In genomic region chr10:87918254-87918859, GRCh38 we compare ENCODE assay signal across 16 cellular contexts. TPM values are rescaled to one million over a fixed set of nuclear protein-coding genes. Genes with fewer than 3 reads are reported as not detected.
A peak's percentile ranks its signal among the peaks of the same experiment; 100 is the strongest.
DNase-seq lines count a peak whose midpoint lies in the region; ATAC-seq, FAIRE-seq and TF ChIP-seq lines count a peak whose summit lies in the region.
"Had no signal": no experiment of that assay in that cellular context is flagged by ENCODE, and none has a peak within 500 bp of the region (broad histone marks: within the 10 kb centered on the region; RNA-seq: fewer than 3 reads in every experiment).

No MANE protein-coding gene starts in this region.

- no peak overlapping the region for H2BK5ac ChIP-seq in H9 (ENCODE audit: insufficient read length, low read length)

- ATAC-seq in heart right ventricle (peak in 5 of 8 donors; percentile 43 to 63 (median 56)), Right ventricle myocardium superior (ENCODE audit: poor library complexity) (no peak), T-cell (replicated peaks in 1 of 4) (peak in 2 of 4 experiments; percentile 37 to 81)
- ATAC-seq: PC-3 had no signal

- H2BK20ac ChIP-seq in H9 (ENCODE audit: low read depth, low read length, poor library complexity, severe bottlenecking), result no peak overlapping the region

- no peaks in the 10 kb centered on the region for H3K27me3 Mint-ChIP-seq in T-cell
- H3K27me3 Mint-ChIP-seq in endothelial cell (ENCODE audit: unreplicated experiment), result no peaks in the 10 kb centered on the region
- no peaks in the 10 kb centered on the region for H3K27me3 Mint-ChIP-seq in H9 (ENCODE audit: low read depth)

- no peak overlapping the region for H2BK15ac ChIP-seq in H9 (ENCODE audit: low read depth, low read length)

- H3K4me1 Mint-ChIP-seq in T-cell, result peaks cover 75 to 76% (median 76%) of the 10 kb centered on the region in 3 donors
- peaks cover 47% of the 10 kb centered on the region for H3K4me1 Mint-ChIP-seq in endothelial cell (ENCODE audit: unreplicated experiment)
- H3K4me1 Mint-ChIP-seq in H9, result peaks cover 40 to 48% of the 10 kb centered on the region in 2 experiments

- H4K5ac ChIP-seq in H9 (ENCODE audit: insufficient read length, low read depth, low read length), result no peak overlapping the region

- H3K4me3 ChIP-seq in heart right ventricle (no peak overlapping the region), thyroid gland (replicated peaks in 1 of 3) (no peak overlapping the region)
- H3K4me3 ChIP-seq: GM23248 had no signal

- peaks cover 0 to 76% (median 55%) of the 10 kb centered on the region in 9 donors for H3K4me1 ChIP-seq in heart right ventricle
- H3K4me1 ChIP-seq in thyroid gland, result peaks cover 17 to 43% of the 10 kb centered on the region in 2 donors
- peaks cover 5% of the 10 kb centered on the region; the same call in 1 of the 2 replicates for H3K4me1 ChIP-seq in H9 (ENCODE audit: insufficient read depth, low read length)

- H3K9me3 ChIP-seq in heart right ventricle (peaks cover 0 to 26% (median 8%) of the 10 kb centered on the region in 11 donors), thyroid gland (no peaks in the 10 kb centered on the region), H9 (ENCODE audit: control insufficient read depth, low read depth, low read length) (no peaks in the 10 kb centered on the region)

- H4K20me1 ChIP-seq in H9 (ENCODE audit: control insufficient read depth, insufficient read depth, insufficient read length), result no peaks in the 10 kb centered on the region

- H3K9ac ChIP-seq in H9 (ENCODE audit: extremely low read depth, insufficient read length, low read length), result no peak overlapping the region
- H3K9ac ChIP-seq: GM23248 had no signal

- CTCF ChIA-PET in T-cell (lab: Charles Lee), result interaction anchor here in 1 of 2 donors (0.6 to 1.5 kb wide), 5 partner anchors 10 to 470 kb away, joined by 3 to 7 read pairs (median 3); no protein-coding TSS in a partner anchor

- no peak overlapping the region for H3K56ac ChIP-seq in H9 (ENCODE audit: insufficient read length, low read depth, low read length)

- no peak overlapping the region for H2BK120ac ChIP-seq in H9 (ENCODE audit: low read depth, low read length, poor library complexity, severe bottlenecking)

- H3K4me3 Mint-ChIP-seq in T-cell (peak overlapping the region; percentile 22 to 72 (median 31)), endothelial cell (ENCODE audit: unreplicated experiment) (peak overlapping the region; percentile 20), H9 (no peak overlapping the region)

- peaks cover 8% of the 10 kb centered on the region; the same call in 1 of the 2 replicates for H3K79me2 ChIP-seq in H9 (ENCODE audit: insufficient read depth, low read length)

- no peak overlapping the region for H2BK12ac ChIP-seq in H9 (ENCODE audit: insufficient read length, low read depth, low read length)

- H3K27me3 ChIP-seq in heart right ventricle (no peaks in the 10 kb centered on the region), thyroid gland (no peaks in the 10 kb centered on the region), H9 (ENCODE audit: insufficient read depth, low read length) (no peaks in the 10 kb centered on the region)

- no peak for DNase-seq in heart right ventricle
- no peak for DNase-seq in Right ventricle myocardium superior
- no peak for DNase-seq in T-cell
- no peak for DNase-seq in endothelial cell (ENCODE audit: low spot score)
- no peak for DNase-seq in thyroid gland
- DNase-seq in frontal cortex (ENCODE audit: low spot score in 2 of 2), result no peak
- DNase-seq in superior temporal gyrus (ENCODE audit: extremely low spot score), result no peak
- DNase-seq in H9, result no peak
- DNase-seq: effector CD4-positive, alpha-beta T cell; foreskin fibroblast; GM23248; NCI-H226; PC-3; stimulated activated CD4-positive, alpha-beta T cell treated with anti-CD3 and anti-CD28 coated beads, Interleukin-2, amount 100 ng/mL, for 48 hours; T-helper 1 cell had no signal

- no peak overlapping the region for H4K91ac ChIP-seq in H9 (ENCODE audit: insufficient read length, low read depth, low read length)

- H3K79me1 ChIP-seq in H9 (ENCODE audit: insufficient read depth, low read depth, low read length, poor library complexity, severe bottlenecking), result peaks cover 5% of the 10 kb centered on the region

- no peaks in the 10 kb centered on the region for H3K23me2 ChIP-seq in H9 (ENCODE audit: insufficient read length, low read depth, low read length, poor library complexity, severe bottlenecking)

- no peak overlapping the region for H3K4ac ChIP-seq in H9 (ENCODE audit: low read depth, low read length)

- intact Hi-C loops in heart right ventricle (cut with DNase I) (no loop called here), Right ventricle myocardium superior (cut with DNase I) (loop anchor here (10.0 kb wide), 1 partner anchor 54 kb away; the partner anchor contains the start of genes KLLN and PTEN), thyroid gland (cut with DNase I) (no loop called here)

- H3K36me3 ChIP-seq in heart right ventricle (peaks cover 0 to 22% (median 3%) of the 10 kb centered on the region in 9 donors), thyroid gland (no peaks in the 10 kb centered on the region)

- POLR2A ChIA-PET in T-cell (lab: Charles Lee), result interaction anchor here in 1 of 2 donors (0.6 kb wide), 1 partner anchor 520 kb away, joined by 3 read pairs; no protein-coding TSS in a partner anchor

- no peak overlapping the region for H2AK5ac ChIP-seq in H9 (ENCODE audit: insufficient read length, low read length)

- H3K14ac ChIP-seq in H9 (ENCODE audit: insufficient read depth, low read length), result no peak overlapping the region

- no peak overlapping the region for H4K8ac ChIP-seq in H9 (replicated peaks; ENCODE audit: insufficient read length, low read depth, low read length)

- H3K9me3 Mint-ChIP-seq in T-cell (peaks cover 9 to 15% (median 12%) of the 10 kb centered on the region in 3 donors), endothelial cell (ENCODE audit: unreplicated experiment) (no peaks in the 10 kb centered on the region), H9 (peaks cover 0 to 2% of the 10 kb centered on the region in 2 experiments; a peak in 1 of 5 replicates)

- no peak overlapping the region for H3K23ac ChIP-seq in H9 (ENCODE audit: insufficient read length, low read depth, low read length)

- no peak for FAIRE-seq in frontal cortex (lab: Jason Lieb, UNC)
- FAIRE-seq: keratinocyte had no signal

- H3K27ac ChIP-seq in heart right ventricle (peak overlapping the region in 8 of 10 donors; percentile 23 to 75 (median 50)), thyroid gland (peak overlapping the region in 2 of 3 donors; percentile 14 to 25), H9 (ENCODE audit: insufficient read length, low read depth, low read length) (no peak overlapping the region)
- H3K27ac ChIP-seq: GM23248 had no signal

- H3K36me3 Mint-ChIP-seq in T-cell, result peaks cover 39% of the 10 kb centered on the region
- H3K36me3 Mint-ChIP-seq in endothelial cell (ENCODE audit: low read depth, unreplicated experiment), result peaks cover 12% of the 10 kb centered on the region
- H3K36me3 Mint-ChIP-seq in H9 (ENCODE audit: insufficient read depth in 1 of 3, low read depth in 3 of 3), result peaks cover 4 to 13% (median 8%) of the 10 kb centered on the region in 3 experiments

- no peak overlapping the region for H3K18ac ChIP-seq in H9 (ENCODE audit: insufficient read length, low read depth, low read length)

- no peak overlapping the region for H3K4me2 ChIP-seq in H9 (ENCODE audit: insufficient read depth, insufficient read length, low read length)

- WGBS in heart right ventricle, 2 donors, result 40 to 46% methylated on average over 3 of the region's 3 CpGs
- WGBS in thyroid gland, 2 donors, result 58 to 70% methylated on average over 3 of the region's 3 CpGs
- WGBS in H9 (ENCODE audit: extremely low coverage, insufficient read length, low lambda C conversion rate), result no CpG with 5 or more reads among the region's 3 CpGs

- TF ChIP-seq CTCF in heart right ventricle (IDR thresholded peaks at IDR 0.05) (no peak), endothelial cell (IDR thresholded peaks at IDR 0.05; ENCODE audit: unreplicated experiment) (no peak), thyroid gland (IDR thresholded peaks at IDR 0.05) (no peak), H9 (conservative IDR thresholded peaks at IDR 0.05) (no peak)

- H3T11ph ChIP-seq in H9 (ENCODE audit: low read length), result no peak overlapping the region

- peak overlapping the region; percentile 61 to 68 for H3K27ac Mint-ChIP-seq in T-cell
- peak overlapping the region; percentile 79 for H3K27ac Mint-ChIP-seq in endothelial cell (ENCODE audit: unreplicated experiment)
- no peak overlapping the region for H3K27ac Mint-ChIP-seq in H9

- no peak for TF ChIP-seq POLR2A in thyroid gland (IDR thresholded peaks at IDR 0.05)

- H2AFZ ChIP-seq in H9 (ENCODE audit: low read length), result no peak overlapping the region
- H2AFZ ChIP-seq: GM23248 had no signal

RNA-seq across cellular contexts. Expression of gene PTEN, which starts 54.9 kb away (rescaled TPM):
- total RNA-seq in heart right ventricle (10 to 100 TPM; 49.4 to 89.9 (median 56.9) TPM), Right ventricle myocardium superior (54.3 TPM), T-cell (10 to 100 TPM; 59.9 to 98.7 (median 66.9) TPM), endothelial cell (ENCODE audit: unreplicated experiment) (71.0 TPM), thyroid gland (100 to 1,000 TPM; 112 to 183 (median 150) TPM), frontal cortex (212 TPM), H9 (2021) (49.5 and 52.8 TPM in 2 replicates)
- 10 to 100 TPM; 21.8 to 28.5 TPM for polyA plus RNA-seq in heart right ventricle

RNA-seq across cellular contexts. Expression of gene KLLN, which starts 55.0 kb away (rescaled TPM):
- total RNA-seq in heart right ventricle, result under 1 TPM; 0.17 to 0.69 (median 0.41) TPM
- polyA plus RNA-seq in heart right ventricle, result under 1 TPM; 0.15 to 0.19 TPM
- total RNA-seq in Right ventricle myocardium superior, result 0.30 TPM
- total RNA-seq in T-cell, result 1 to 10 TPM in 1 of 5 donors, under 1 TPM in 4; 0.50 to 1.0 (median 0.60) TPM
- 0.74 TPM for total RNA-seq in endothelial cell (ENCODE audit: unreplicated experiment)
- total RNA-seq in thyroid gland, result 1 to 10 TPM in 1 of 4 donors, under 1 TPM in 3; 0.27 to 1.2 (median 0.54) TPM
- total RNA-seq in frontal cortex, result 0.82 TPM
- total RNA-seq in H9 (2021), result 0.61 and 0.79 TPM in 2 replicates

Comparison
In these comparisons a context has a peak if more than half of its experiments do, and no peak if none do; other contexts are left out.
1. H3K27ac Mint-ChIP-seq: peak in T-cell (2 of 2) and endothelial cell (single experiment); none in H9 (0 of 3).
2. H3K4me3 Mint-ChIP-seq: peak in T-cell (3 of 3) and endothelial cell (single experiment); none in H9 (0 of 2).